24 cellular contexts compared by ENCODE assay signal in the genomic region with DNA sequence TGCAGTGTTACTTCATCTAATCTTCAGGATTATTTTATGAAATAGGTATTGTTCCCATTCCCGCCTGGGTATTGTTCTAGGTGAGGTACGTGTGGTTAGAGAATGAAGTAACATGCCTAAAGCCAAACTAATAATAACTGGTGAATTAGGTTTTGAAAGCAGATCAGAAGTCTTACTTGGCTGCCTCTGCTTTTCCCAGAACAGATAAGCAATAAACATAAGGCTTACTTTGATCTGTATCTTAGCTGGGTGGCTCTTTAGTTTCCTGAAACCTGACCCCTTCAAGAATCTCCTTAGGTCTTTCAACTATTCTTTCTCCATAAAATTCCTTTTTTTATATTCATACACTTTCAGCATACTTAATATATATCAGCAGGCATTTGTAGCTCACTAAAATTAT.
DNase-seq lines count a peak whose midpoint lies in the region; ATAC-seq and TF ChIP-seq lines count a peak whose summit lies in the region.
"Had no signal": no experiment of that assay in that cellular context is flagged by ENCODE, and none has a peak within 500 bp of the region (broad histone marks: within the 10 kb centered on the region; RNA-seq: fewer than 3 reads in every experiment).

No MANE protein-coding gene starts in this region.

- H3K4me3 Mint-ChIP-seq in activated naive CD8-positive, alpha-beta T cell treated with anti-CD3 and anti-CD28 coated beads, Interleukin-2, amount 10 ng/mL, durations not matched to agents 7 days and 5 days: peak overlapping the region; percentile 43
- peak overlapping the region in 8 of 10 donors; percentile 17 to 68 (median 46) for H3K4me3 Mint-ChIP-seq in naive thymus-derived CD4-positive, alpha-beta T cell
- H3K4me3 Mint-ChIP-seq: activated CD4-positive, alpha-beta memory T cell treated with anti-CD3 and anti-CD28 coated beads, Interleukin-2, amount 10 ng/mL, durations not matched to agents 7 days and 5 days; WTC11 had no signal

- intact Hi-C loops in naive thymus-derived CD4-positive, alpha-beta T cell (cut with micrococcal nuclease): loop anchor here in 1 of 2 donors (2.0 to 5.0 kb wide), 2 partner anchors 63 to 298 kb away; no protein-coding TSS in a partner anchor
- intact Hi-C loops in colonic mucosa (cut with DNase I): no loop called here

- H3K27ac Mint-ChIP-seq in activated naive CD8-positive, alpha-beta T cell treated with anti-CD3 and anti-CD28 coated beads, Interleukin-2, amount 10 ng/mL, durations not matched to agents 7 days and 5 days: peak overlapping the region; percentile 46
- peak overlapping the region in 6 of 9 donors; percentile 32 to 69 (median 50) for H3K27ac Mint-ChIP-seq in naive thymus-derived CD4-positive, alpha-beta T cell
- H3K27ac Mint-ChIP-seq: activated CD4-positive, alpha-beta memory T cell treated with anti-CD3 and anti-CD28 coated beads, Interleukin-2, amount 10 ng/mL, durations not matched to agents 7 days and 5 days; WTC11 had no signal

- no peak for DNase-seq in DND-41
- peak; percentile 37 for DNase-seq in LNCaP clone FGC (ENCODE audit: low read depth)
- DNase-seq in activated naive CD8-positive, alpha-beta T cell treated with anti-CD3 and anti-CD28 coated beads, Interleukin-2, amount 10 ng/mL, durations not matched to agents 7 days and 5 days: no peak
- no peak for DNase-seq in naive thymus-derived CD4-positive, alpha-beta T cell
- DNase-seq in activated CD4-positive, CD25-positive, alpha-beta regulatory T cell (lab: John Stamatoyannopoulos, UW): no peak
- no peak for DNase-seq in colonic mucosa
- no peak for DNase-seq in NCI-H2107 treated with DMSO at 0.1 percent for 48 hours (lab: John Stamatoyannopoulos, UW; ENCODE audit: unreplicated experiment)
- DNase-seq: activated CD4-positive, alpha-beta memory T cell treated with anti-CD3 and anti-CD28 coated beads, Interleukin-2, amount 10 ng/mL, durations not matched to agents 7 days and 5 days; aorta; caudate nucleus; DMS79; dorsolateral prefrontal cortex; foreskin fibroblast; HCEC 1CT; islet precursor cell; NCI-H187; nucleus accumbens; stimulated activated CD4-positive, alpha-beta T cell treated with anti-CD3 and anti-CD28 coated beads, Interleukin-4, amount 100 ng/mL, for 24 hours; stomach; transverse colon had no signal

- H3K4me1 ChIP-seq in DND-41 (ENCODE audit: insufficient read depth, low read length) (peaks cover 58% of the 10 kb centered on the region), colonic mucosa (no peaks in the 10 kb centered on the region)
- peaks cover 8 to 14% of the 10 kb centered on the region in 2 donors for H3K4me1 ChIP-seq in naive thymus-derived CD4-positive, alpha-beta T cell (ENCODE audit: control insufficient read depth in 2 of 2, insufficient read depth in 2 of 2, low read length in 2 of 2)
- H3K4me1 ChIP-seq: transverse colon had no signal

- H3K27me3 ChIP-seq in DND-41 (ENCODE audit: insufficient read depth, low read length, poor library complexity) (no peaks in the 10 kb centered on the region), colonic mucosa (no peaks in the 10 kb centered on the region)
- no peaks in the 10 kb centered on the region for H3K27me3 ChIP-seq in naive thymus-derived CD4-positive, alpha-beta T cell (ENCODE audit: control insufficient read depth in 2 of 2, insufficient read depth in 2 of 2, low read length in 2 of 2)
- H3K27me3 ChIP-seq: dorsolateral prefrontal cortex, hepatocyte, stomach, transverse colon had no signal

- POLR2A ChIA-PET in activated naive CD8-positive, alpha-beta T cell treated with anti-CD3 and anti-CD28 coated beads, Interleukin-2, amount 10 ng/mL, durations not matched to agents 7 days and 5 days (lab: Charles Lee): interaction anchor here (1.8 kb wide), 1 partner anchor 64 kb away, joined by 6 read pairs; no protein-coding TSS in a partner anchor
- POLR2A ChIA-PET in naive thymus-derived CD4-positive, alpha-beta T cell (lab: Charles Lee): no interaction called here

- H2AFZ ChIP-seq in DND-41 (ENCODE audit: low read depth, low read length): no peak overlapping the region
- H2AFZ ChIP-seq: hepatocyte had no signal

- no peak overlapping the region for H3K4me2 ChIP-seq in DND-41 (ENCODE audit: insufficient read depth, low read length)
- H3K4me2 ChIP-seq: hepatocyte had no signal

- peak overlapping the region; percentile 58; the same call in 1 of the 2 replicates for H3K27ac ChIP-seq in DND-41 (ENCODE audit: low read length)
- H3K27ac ChIP-seq in naive thymus-derived CD4-positive, alpha-beta T cell (ENCODE audit: low read depth, low read length): no peak overlapping the region
- H3K27ac ChIP-seq in colonic mucosa: no peak overlapping the region
- H3K27ac ChIP-seq: dorsolateral prefrontal cortex, epithelial cell of prostate, hepatocyte, transverse colon had no signal

- H3K9me3 ChIP-seq in DND-41 (ENCODE audit: insufficient read depth, low read length, severe bottlenecking) (no peaks in the 10 kb centered on the region), colonic mucosa (no peaks in the 10 kb centered on the region)
- H3K9me3 ChIP-seq in naive thymus-derived CD4-positive, alpha-beta T cell (ENCODE audit: control insufficient read depth in 2 of 3, low read length in 3 of 3): no peaks in the 10 kb centered on the region
- H3K9me3 ChIP-seq: stomach, transverse colon had no signal

- H3K9me3 Mint-ChIP-seq in activated naive CD8-positive, alpha-beta T cell treated with anti-CD3 and anti-CD28 coated beads, Interleukin-2, amount 10 ng/mL, durations not matched to agents 7 days and 5 days: no peaks in the 10 kb centered on the region
- no peaks in the 10 kb centered on the region for H3K9me3 Mint-ChIP-seq in naive thymus-derived CD4-positive, alpha-beta T cell
- H3K9me3 Mint-ChIP-seq: activated CD4-positive, alpha-beta memory T cell treated with anti-CD3 and anti-CD28 coated beads, Interleukin-2, amount 10 ng/mL, durations not matched to agents 7 days and 5 days; WTC11 had no signal

- 0 out of 2 replicates have a peak, but pooled peaks cover 3% of the 10 kb centered on the region for H4K20me1 ChIP-seq in DND-41 (ENCODE audit: insufficient read depth, low read length)

- CTCF ChIA-PET in naive thymus-derived CD4-positive, alpha-beta T cell (lab: Charles Lee): no interaction called here

- peaks cover 95% of the 10 kb centered on the region for H3K79me2 ChIP-seq in DND-41 (ENCODE audit: insufficient read depth, low read length)
- H3K79me2 ChIP-seq: hepatocyte had no signal

- H3K9ac ChIP-seq in DND-41 (ENCODE audit: low read depth, low read length) (no peak overlapping the region), colonic mucosa (ENCODE audit: low read depth in 2 of 2, low read length in 2 of 2) (no peak overlapping the region)

- H3K4me1 Mint-ChIP-seq in activated naive CD8-positive, alpha-beta T cell treated with anti-CD3 and anti-CD28 coated beads, Interleukin-2, amount 10 ng/mL, durations not matched to agents 7 days and 5 days: peaks cover 29% of the 10 kb centered on the region
- peaks cover 23 to 74% (median 49%) of the 10 kb centered on the region in 7 donors for H3K4me1 Mint-ChIP-seq in naive thymus-derived CD4-positive, alpha-beta T cell

- TF ChIP-seq CTCF in DND-41 (IDR thresholded peaks at IDR 0.05; ENCODE audit: borderline replicate concordance, extremely low read depth, low read length, poor library complexity, severe bottlenecking) (no peak), LNCaP clone FGC (IDR thresholded peaks at IDR 0.05; ENCODE audit: control insufficient read depth, extremely low read depth, insufficient read depth) (no peak), colonic mucosa (IDR thresholded peaks at IDR 0.05) (no peak)

- ATAC-seq in DND-41 (ENCODE audit: insufficient read depth, low read depth) (no peak), GM21825 (IDR thresholded peaks at IDR 0.05; ENCODE audit: unreplicated experiment) (no peak)
- no peak for ATAC-seq in activated naive CD8-positive, alpha-beta T cell treated with anti-CD3 and anti-CD28 coated beads, Interleukin-2, amount 10 ng/mL, durations not matched to agents 7 days and 5 days (ENCODE audit: low read depth)
- no peak for ATAC-seq in naive thymus-derived CD4-positive, alpha-beta T cell
- ATAC-seq: WTC11 had no signal

- H3K36me3 ChIP-seq in DND-41 (ENCODE audit: insufficient read depth, low read length): no peaks in the 10 kb centered on the region
- no peaks in the 10 kb centered on the region for H3K36me3 ChIP-seq in naive thymus-derived CD4-positive, alpha-beta T cell (ENCODE audit: control insufficient read depth in 2 of 3, insufficient read depth in 3 of 3, low read length in 3 of 3)
- no peaks in the 10 kb centered on the region for H3K36me3 ChIP-seq in colonic mucosa
- H3K36me3 ChIP-seq: stomach, transverse colon had no signal

- H3K4me3 ChIP-seq in DND-41 (ENCODE audit: low read depth in 1 of 2, low read length in 2 of 2): no peak overlapping the region
- H3K4me3 ChIP-seq in LNCaP clone FGC (ENCODE audit: low read depth, low read length): no peak overlapping the region
- no peak overlapping the region for H3K4me3 ChIP-seq in naive thymus-derived CD4-positive, alpha-beta T cell (ENCODE audit: low read length)
- H3K4me3 ChIP-seq in colonic mucosa: no peak overlapping the region
- H3K4me3 ChIP-seq: dorsolateral prefrontal cortex, hepatocyte, stomach, transverse colon had no signal

- H3K36me3 Mint-ChIP-seq in activated naive CD8-positive, alpha-beta T cell treated with anti-CD3 and anti-CD28 coated beads, Interleukin-2, amount 10 ng/mL, durations not matched to agents 7 days and 5 days: peaks cover 9% of the 10 kb centered on the region
- no peaks in the 10 kb centered on the region for H3K36me3 Mint-ChIP-seq in naive thymus-derived CD4-positive, alpha-beta T cell
- H3K36me3 Mint-ChIP-seq: WTC11 had no signal

- no peaks in the 10 kb centered on the region for H3K27me3 Mint-ChIP-seq in activated naive CD8-positive, alpha-beta T cell treated with anti-CD3 and anti-CD28 coated beads, Interleukin-2, amount 10 ng/mL, durations not matched to agents 7 days and 5 days
- H3K27me3 Mint-ChIP-seq in naive thymus-derived CD4-positive, alpha-beta T cell: peaks cover 0 to 4% (median 0%) of the 10 kb centered on the region in 5 donors
